ENCODE assay signal across 1 cellular context in the genomic region with DNA sequence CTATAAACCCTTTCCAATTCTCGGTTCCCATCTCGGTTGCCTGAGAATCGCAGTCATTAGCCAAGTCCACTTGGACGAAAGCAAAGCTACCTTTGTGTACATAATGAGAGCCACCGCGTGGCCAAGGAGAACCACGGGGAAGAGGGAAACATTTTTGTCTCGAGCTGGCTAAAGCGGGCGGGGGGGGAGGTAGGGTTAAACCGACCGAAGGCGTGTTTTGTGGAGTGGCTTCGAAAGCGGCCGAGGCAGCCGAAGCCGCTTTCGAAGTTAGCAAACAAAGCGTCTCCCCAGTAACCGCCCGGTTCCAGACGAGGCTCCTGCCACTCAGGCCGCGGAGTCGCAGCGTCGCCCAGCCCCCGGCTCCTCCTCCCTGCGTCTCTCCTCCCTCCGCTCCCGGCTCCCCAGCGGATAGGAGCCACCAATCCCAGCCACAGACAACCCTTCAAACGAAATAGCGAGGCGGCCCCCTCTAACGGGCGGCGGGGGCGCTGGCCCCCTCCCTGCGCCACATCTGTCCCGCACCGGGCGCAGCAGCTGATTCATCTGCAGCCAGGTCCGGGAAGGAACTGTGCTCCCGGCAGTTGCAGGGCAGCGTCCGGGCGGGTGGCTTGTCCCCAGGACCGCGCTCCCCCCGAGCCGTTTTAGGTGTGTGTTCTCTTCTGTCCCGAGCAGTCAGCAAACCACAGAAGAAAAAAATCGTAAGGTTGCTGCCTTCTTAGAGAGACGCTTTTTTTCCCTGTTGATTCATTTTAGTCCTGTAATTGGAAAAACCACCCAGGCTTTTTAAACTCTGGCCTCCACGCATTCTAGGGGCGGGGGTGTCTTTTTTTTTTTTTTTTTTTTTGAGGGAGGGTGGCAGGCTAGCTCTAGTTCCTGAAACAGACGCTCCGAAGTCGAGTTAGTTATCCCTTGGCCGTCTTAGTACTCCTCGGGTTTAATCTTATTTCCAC.
TF ChIP-seq lines count a peak whose summit lies in the region.

No MANE protein-coding gene starts in this region.

TF ChIP-seq in HEK293, 187 proteins besides CTCF, POLR2A, EP300 and RAD21 (continued from another document and continues in another):
- TF ChIP-seq, protein P1, sequence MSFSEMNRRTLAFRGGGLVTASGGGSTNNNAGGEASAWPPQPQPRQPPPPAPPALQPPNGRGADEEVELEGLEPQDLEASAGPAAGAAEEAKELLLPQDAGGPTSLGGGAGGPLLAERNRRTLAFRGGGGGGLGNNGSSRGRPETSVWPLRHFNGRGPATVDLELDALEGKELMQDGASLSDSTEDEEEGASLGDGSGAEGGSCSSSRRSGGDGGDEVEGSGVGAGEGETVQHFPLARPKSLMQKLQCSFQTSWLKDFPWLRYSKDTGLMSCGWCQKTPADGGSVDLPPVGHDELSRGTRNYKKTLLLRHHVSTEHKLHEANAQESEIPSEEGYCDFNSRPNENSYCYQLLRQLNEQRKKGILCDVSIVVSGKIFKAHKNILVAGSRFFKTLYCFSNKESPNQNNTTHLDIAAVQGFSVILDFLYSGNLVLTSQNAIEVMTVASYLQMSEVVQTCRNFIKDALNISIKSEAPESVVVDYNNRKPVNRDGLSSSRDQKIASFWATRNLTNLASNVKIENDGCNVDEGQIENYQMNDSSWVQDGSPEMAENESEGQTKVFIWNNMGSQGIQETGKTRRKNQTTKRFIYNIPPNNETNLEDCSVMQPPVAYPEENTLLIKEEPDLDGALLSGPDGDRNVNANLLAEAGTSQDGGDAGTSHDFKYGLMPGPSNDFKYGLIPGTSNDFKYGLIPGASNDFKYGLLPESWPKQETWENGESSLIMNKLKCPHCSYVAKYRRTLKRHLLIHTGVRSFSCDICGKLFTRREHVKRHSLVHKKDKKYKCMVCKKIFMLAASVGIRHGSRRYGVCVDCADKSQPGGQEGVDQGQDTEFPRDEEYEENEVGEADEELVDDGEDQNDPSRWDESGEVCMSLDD (tag by site-specific recombination; IDR thresholded peaks at IDR 0.05), result peak; percentile 97
- TF ChIP-seq KLF7 (tag by site-specific recombination; IDR thresholded peaks at IDR 0.05; ENCODE audit: borderline replicate concordance) (no peak), ZNF324 (tag by site-specific recombination; IDR thresholded peaks at IDR 0.05) (no peak), ZNF426 (tag by site-specific recombination; IDR thresholded peaks at IDR 0.05) (no peak), HOXA7 (CRISPR knock-in tag; IDR thresholded peaks at IDR 0.05; ENCODE audit: borderline replicate concordance) (no peak), REPIN1 (tag by site-specific recombination; IDR thresholded peaks at IDR 0.05; ENCODE audit: low read depth) (no peak), ZFP41 (tag by site-specific recombination; IDR thresholded peaks at IDR 0.05; ENCODE audit: borderline replicate concordance) (no peak), ZNF621 (tag by site-specific recombination; IDR thresholded peaks at IDR 0.05) (no peak), ZNF239 (tag by site-specific recombination; IDR thresholded peaks at IDR 0.05) (no peak), ZFP69B (tag by site-specific recombination; IDR thresholded peaks at IDR 0.05) (no peak), ZNF837 (tag by site-specific recombination; IDR thresholded peaks at IDR 0.05) (no peak), ZNF830 (tag by site-specific recombination; IDR thresholded peaks at IDR 0.05; ENCODE audit: low read depth) (no peak), MYNN (tag by site-specific recombination; IDR thresholded peaks at IDR 0.05; ENCODE audit: borderline replicate concordance) (no peak), GFI1B (tag by site-specific recombination; IDR thresholded peaks at IDR 0.05) (no peak), ZNF510 (tag by site-specific recombination; IDR thresholded peaks at IDR 0.05; ENCODE audit: insufficient replicate concordance) (no peak), ZNF37A (tag by site-specific recombination; IDR thresholded peaks at IDR 0.05) (0 out of 2 replicates have a peak, but pooled peaks have one; percentile 74), YY1 (tag by site-specific recombination; IDR thresholded peaks at IDR 0.05) (no peak), ZNF23 (tag by site-specific recombination; IDR thresholded peaks at IDR 0.05; ENCODE audit: borderline replicate concordance) (no peak), ZNF623 (tag by site-specific recombination; IDR thresholded peaks at IDR 0.05) (peak; percentile 25; the same call in 1 of the 2 replicates), ZNF548 (tag by site-specific recombination; IDR thresholded peaks at IDR 0.05) (no peak), ZNF416 (tag by site-specific recombination; IDR thresholded peaks at IDR 0.05) (no peak), OVOL3 (tag by site-specific recombination; IDR thresholded peaks at IDR 0.05) (peak; percentile 82), ZNF311 (tag by site-specific recombination; IDR thresholded peaks at IDR 0.05; ENCODE audit: borderline replicate concordance) (no peak), ZSCAN18 (tag by site-specific recombination; IDR thresholded peaks at IDR 0.05) (no peak), SP3 (tag by site-specific recombination; IDR thresholded peaks at IDR 0.05) (peak; percentile 94), IKZF3 (tag by site-specific recombination; IDR thresholded peaks at IDR 0.05) (peak; percentile 98), ZNF184 (tag by site-specific recombination; IDR thresholded peaks at IDR 0.05) (no peak), WT1 (tag by site-specific recombination; IDR thresholded peaks at IDR 0.05) (peak; percentile 69), ZNF274 (IDR thresholded peaks at IDR 0.05; ENCODE audit: low read length) (no peak), ZNF274 (tag by site-specific recombination; IDR thresholded peaks at IDR 0.05; ENCODE audit: borderline replicate concordance) (no peak), ZNF596 (tag by site-specific recombination; IDR thresholded peaks at IDR 0.05) (no peak), SCRT2 (tag by site-specific recombination; IDR thresholded peaks at IDR 0.05) (no peak), ZNF362 (tag by site-specific recombination; IDR thresholded peaks at IDR 0.05) (peak; percentile 82), ZNF335 (tag by site-specific recombination; conservative IDR thresholded peaks at IDR 0.05) (peak; percentile 28), ATF2 (tag by site-specific recombination; IDR thresholded peaks at IDR 0.05; ENCODE audit: low read depth) (no peak), ZNF18 (tag by site-specific recombination; IDR thresholded peaks at IDR 0.05) (no peak)
- TF ChIP-seq, protein P2, sequence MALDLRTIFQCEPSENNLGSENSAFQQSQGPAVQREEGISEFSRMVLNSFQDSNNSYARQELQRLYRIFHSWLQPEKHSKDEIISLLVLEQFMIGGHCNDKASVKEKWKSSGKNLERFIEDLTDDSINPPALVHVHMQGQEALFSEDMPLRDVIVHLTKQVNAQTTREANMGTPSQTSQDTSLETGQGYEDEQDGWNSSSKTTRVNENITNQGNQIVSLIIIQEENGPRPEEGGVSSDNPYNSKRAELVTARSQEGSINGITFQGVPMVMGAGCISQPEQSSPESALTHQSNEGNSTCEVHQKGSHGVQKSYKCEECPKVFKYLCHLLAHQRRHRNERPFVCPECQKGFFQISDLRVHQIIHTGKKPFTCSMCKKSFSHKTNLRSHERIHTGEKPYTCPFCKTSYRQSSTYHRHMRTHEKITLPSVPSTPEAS (tag by site-specific recombination; IDR thresholded peaks at IDR 0.05), result 0 out of 2 replicates have a peak, but pooled peaks have one; percentile 21
- TF ChIP-seq, protein P3, sequence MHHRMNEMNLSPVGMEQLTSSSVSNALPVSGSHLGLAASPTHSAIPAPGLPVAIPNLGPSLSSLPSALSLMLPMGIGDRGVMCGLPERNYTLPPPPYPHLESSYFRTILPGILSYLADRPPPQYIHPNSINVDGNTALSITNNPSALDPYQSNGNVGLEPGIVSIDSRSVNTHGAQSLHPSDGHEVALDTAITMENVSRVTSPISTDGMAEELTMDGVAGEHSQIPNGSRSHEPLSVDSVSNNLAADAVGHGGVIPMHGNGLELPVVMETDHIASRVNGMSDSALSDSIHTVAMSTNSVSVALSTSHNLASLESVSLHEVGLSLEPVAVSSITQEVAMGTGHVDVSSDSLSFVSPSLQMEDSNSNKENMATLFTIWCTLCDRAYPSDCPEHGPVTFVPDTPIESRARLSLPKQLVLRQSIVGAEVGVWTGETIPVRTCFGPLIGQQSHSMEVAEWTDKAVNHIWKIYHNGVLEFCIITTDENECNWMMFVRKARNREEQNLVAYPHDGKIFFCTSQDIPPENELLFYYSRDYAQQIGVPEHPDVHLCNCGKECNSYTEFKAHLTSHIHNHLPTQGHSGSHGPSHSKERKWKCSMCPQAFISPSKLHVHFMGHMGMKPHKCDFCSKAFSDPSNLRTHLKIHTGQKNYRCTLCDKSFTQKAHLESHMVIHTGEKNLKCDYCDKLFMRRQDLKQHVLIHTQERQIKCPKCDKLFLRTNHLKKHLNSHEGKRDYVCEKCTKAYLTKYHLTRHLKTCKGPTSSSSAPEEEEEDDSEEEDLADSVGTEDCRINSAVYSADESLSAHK (tag by site-specific recombination; IDR thresholded peaks at IDR 0.05), result peak; percentile 75
- TF ChIP-seq, protein P4, sequence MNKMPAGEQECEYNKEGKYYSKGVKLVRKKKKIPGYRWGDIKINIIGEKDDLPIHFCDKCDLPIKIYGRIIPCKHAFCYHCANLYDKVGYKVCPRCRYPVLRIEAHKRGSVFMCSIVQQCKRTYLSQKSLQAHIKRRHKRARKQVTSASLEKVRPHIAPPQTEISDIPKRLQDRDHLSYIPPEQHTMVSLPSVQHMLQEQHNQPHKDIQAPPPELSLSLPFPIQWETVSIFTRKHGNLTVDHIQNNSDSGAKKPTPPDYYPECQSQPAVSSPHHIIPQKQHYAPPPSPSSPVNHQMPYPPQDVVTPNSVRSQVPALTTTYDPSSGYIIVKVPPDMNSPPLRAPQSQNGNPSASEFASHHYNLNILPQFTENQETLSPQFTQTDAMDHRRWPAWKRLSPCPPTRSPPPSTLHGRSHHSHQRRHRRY (tag by site-specific recombination; IDR thresholded peaks at IDR 0.05), result no peak
- TF ChIP-seq, protein P5, sequence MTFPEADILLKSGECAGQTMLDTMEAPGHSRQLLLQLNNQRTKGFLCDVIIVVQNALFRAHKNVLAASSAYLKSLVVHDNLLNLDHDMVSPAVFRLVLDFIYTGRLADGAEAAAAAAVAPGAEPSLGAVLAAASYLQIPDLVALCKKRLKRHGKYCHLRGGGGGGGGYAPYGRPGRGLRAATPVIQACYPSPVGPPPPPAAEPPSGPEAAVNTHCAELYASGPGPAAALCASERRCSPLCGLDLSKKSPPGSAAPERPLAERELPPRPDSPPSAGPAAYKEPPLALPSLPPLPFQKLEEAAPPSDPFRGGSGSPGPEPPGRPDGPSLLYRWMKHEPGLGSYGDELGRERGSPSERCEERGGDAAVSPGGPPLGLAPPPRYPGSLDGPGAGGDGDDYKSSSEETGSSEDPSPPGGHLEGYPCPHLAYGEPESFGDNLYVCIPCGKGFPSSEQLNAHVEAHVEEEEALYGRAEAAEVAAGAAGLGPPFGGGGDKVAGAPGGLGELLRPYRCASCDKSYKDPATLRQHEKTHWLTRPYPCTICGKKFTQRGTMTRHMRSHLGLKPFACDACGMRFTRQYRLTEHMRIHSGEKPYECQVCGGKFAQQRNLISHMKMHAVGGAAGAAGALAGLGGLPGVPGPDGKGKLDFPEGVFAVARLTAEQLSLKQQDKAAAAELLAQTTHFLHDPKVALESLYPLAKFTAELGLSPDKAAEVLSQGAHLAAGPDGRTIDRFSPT (tag by site-specific recombination; IDR thresholded peaks at IDR 0.05), result peak; percentile 79; the same call in 1 of the 2 replicates
- TF ChIP-seq, protein P6, sequence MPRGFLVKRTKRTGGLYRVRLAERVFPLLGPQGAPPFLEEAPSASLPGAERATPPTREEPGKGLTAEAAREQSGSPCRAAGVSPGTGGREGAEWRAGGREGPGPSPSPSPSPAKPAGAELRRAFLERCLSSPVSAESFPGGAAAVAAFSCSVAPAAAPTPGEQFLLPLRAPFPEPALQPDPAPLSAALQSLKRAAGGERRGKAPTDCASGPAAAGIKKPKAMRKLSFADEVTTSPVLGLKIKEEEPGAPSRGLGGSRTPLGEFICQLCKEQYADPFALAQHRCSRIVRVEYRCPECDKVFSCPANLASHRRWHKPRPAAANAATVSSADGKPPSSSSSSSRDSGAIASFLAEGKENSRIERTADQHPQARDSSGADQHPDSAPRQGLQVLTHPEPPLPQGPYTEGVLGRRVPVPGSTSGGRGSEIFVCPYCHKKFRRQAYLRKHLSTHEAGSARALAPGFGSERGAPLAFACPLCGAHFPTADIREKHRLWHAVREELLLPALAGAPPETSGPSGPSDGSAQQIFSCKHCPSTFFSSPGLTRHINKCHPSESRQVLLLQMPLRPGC (tag by site-specific recombination; IDR thresholded peaks at IDR 0.05), result no peak
